In genomic region chr20:63557481-63557891, GRCh38 we compare ENCODE assay signal across 26 cellular contexts. TPM values are rescaled to one million over a fixed set of nuclear protein-coding genes. Genes with fewer than 3 reads are reported as not detected.
"Had no signal": no experiment of that assay in that cellular context is flagged by ENCODE, and none has a peak within 500 bp of the region (broad histone marks: within the 10 kb centered on the region; RNA-seq: fewer than 3 reads in every experiment).

No MANE protein-coding gene starts in this region.

- H2AFZ ChIP-seq: PC-9 had no signal

- H3K4me3 Mint-ChIP-seq: activated CD4-positive, alpha-beta memory T cell treated with anti-CD3 and anti-CD28 coated beads, Interleukin-2, amount 10 ng/mL, durations not matched to agents 7 days and 5 days; activated CD4-positive, alpha-beta T cell treated with anti-CD3 and anti-CD28 coated beads for 36 hours; activated T-cell treated with anti-CD3 and anti-CD28 coated beads, Interleukin-2, amount 50 U/mL, for 72 hours had no signal

- H3K9me3 Mint-ChIP-seq: activated CD4-positive, alpha-beta memory T cell treated with anti-CD3 and anti-CD28 coated beads, Interleukin-2, amount 10 ng/mL, durations not matched to agents 7 days and 5 days; activated T-cell treated with anti-CD3 and anti-CD28 coated beads, Interleukin-2, amount 50 U/mL, for 72 hours; activated T-helper 2 cell treated with anti-CD3 and anti-CD28 coated beads, Interferon-gamma antibody, Interleukin-2, Interleukin-4, amounts not matched to agents 10 μg/mL and 5 μg/mL and 100 μg/mL, durations not matched to agents 14 hours and 24 hours and 36 hours had no signal

- H3K4me2 ChIP-seq: PC-9 had no signal

- H3K27me3 Mint-ChIP-seq: activated CD4-positive, alpha-beta T cell treated with anti-CD3 and anti-CD28 coated beads for 36 hours had no signal

- ATAC-seq: activated CD4-positive, alpha-beta T cell treated with anti-CD3 and anti-CD28 coated beads for 36 hours; activated T-cell treated with anti-CD3 and anti-CD28 coated beads, Interleukin-2, amount 50 U/mL, for 72 hours; Right ventricle myocardium inferior had no signal

- DNase-seq: activated CD4-positive, alpha-beta memory T cell treated with anti-CD3 and anti-CD28 coated beads, Interleukin-2, amount 10 ng/mL, durations not matched to agents 7 days and 5 days; activated CD4-positive, alpha-beta T cell treated with anti-CD3 and anti-CD28 coated beads for 36 hours; activated CD4-positive, alpha-beta T cell treated with anti-CD3 and anti-CD28 coated beads, Interleukin-2, amount 50 U/mL, for 1 hour; activated gamma-delta T cell treated with Interleukin-2 at 50 U/mL for 16 hours; activated naive CD4-positive, alpha-beta T cell treated with anti-CD3 and anti-CD28 coated beads, Interleukin-2, amount 50 U/mL, for 16 hours; activated T-cell treated with anti-CD3 and anti-CD28 coated beads for 4 hours; activated T-cell treated with anti-CD3 and anti-CD28 coated beads, Interleukin-2, amount 50 U/mL, for 72 hours; aorta; central memory CD4-positive, alpha-beta T cell; Karpas-422; MM.1S; NCI-H1105; NCI-H1436; NCI-H1694 treated with DMSO at 0.1 percent for 48 hours; NCI-H2029 treated with DMSO at 0.1 percent for 48 hours; NCI-H510A; NCI-H69; PC-9; T-helper 1 cell had no signal

- H3K27ac ChIP-seq: PC-9, SK-N-MC, VCaP had no signal

- H3K4me3 ChIP-seq: PC-9, SK-N-MC had no signal

- H3K27ac Mint-ChIP-seq: activated CD4-positive, alpha-beta memory T cell treated with anti-CD3 and anti-CD28 coated beads, Interleukin-2, amount 10 ng/mL, durations not matched to agents 7 days and 5 days; activated CD4-positive, alpha-beta T cell treated with anti-CD3 and anti-CD28 coated beads for 36 hours; activated T-cell treated with anti-CD3 and anti-CD28 coated beads, Interleukin-2, amount 50 U/mL, for 72 hours; activated T-helper 2 cell treated with anti-CD3 and anti-CD28 coated beads, Interferon-gamma antibody, Interleukin-2, Interleukin-4, amounts not matched to agents 10 μg/mL and 5 μg/mL and 100 μg/mL, durations not matched to agents 14 hours and 24 hours and 36 hours had no signal

RNA-seq across cellular contexts. Expression of gene SRMS, which starts 9.9 kb away (rescaled TPM):
- total RNA-seq: activated CD4-positive, alpha-beta memory T cell treated with anti-CD3 and anti-CD28 coated beads, Interleukin-2, amount 10 ng/mL, durations not matched to agents 7 days and 5 days; activated CD4-positive, alpha-beta T cell treated with anti-CD3 and anti-CD28 coated beads for 36 hours; activated CD8-positive, alpha-beta memory T cell treated with anti-CD3 and anti-CD28 coated beads for 36 hours; activated T-cell treated with anti-CD3 and anti-CD28 coated beads, Interleukin-2, amount 50 U/mL, for 72 hours; activated T-helper 2 cell treated with anti-CD3 and anti-CD28 coated beads, Interferon-gamma antibody, Interleukin-2, Interleukin-4, amounts not matched to agents 10 μg/mL and 5 μg/mL and 100 μg/mL, durations not matched to agents 14 hours and 24 hours and 36 hours; aorta; chondrocyte; Right ventricle myocardium inferior; T-helper 2 cell treated with Interferon-gamma antibody and Interleukin-4, amounts not matched to agents 100 ng/mL and 5 ng/mL, for 36 hours had no signal
- polyA plus RNA-seq: aorta had no signal

RNA-seq across cellular contexts. Expression of gene PTK6, which starts 20.3 kb away (rescaled TPM):
- total RNA-seq: chondrocyte had no signal
